ENCODE assay signal across 9 cellular contexts in the genomic region with DNA sequence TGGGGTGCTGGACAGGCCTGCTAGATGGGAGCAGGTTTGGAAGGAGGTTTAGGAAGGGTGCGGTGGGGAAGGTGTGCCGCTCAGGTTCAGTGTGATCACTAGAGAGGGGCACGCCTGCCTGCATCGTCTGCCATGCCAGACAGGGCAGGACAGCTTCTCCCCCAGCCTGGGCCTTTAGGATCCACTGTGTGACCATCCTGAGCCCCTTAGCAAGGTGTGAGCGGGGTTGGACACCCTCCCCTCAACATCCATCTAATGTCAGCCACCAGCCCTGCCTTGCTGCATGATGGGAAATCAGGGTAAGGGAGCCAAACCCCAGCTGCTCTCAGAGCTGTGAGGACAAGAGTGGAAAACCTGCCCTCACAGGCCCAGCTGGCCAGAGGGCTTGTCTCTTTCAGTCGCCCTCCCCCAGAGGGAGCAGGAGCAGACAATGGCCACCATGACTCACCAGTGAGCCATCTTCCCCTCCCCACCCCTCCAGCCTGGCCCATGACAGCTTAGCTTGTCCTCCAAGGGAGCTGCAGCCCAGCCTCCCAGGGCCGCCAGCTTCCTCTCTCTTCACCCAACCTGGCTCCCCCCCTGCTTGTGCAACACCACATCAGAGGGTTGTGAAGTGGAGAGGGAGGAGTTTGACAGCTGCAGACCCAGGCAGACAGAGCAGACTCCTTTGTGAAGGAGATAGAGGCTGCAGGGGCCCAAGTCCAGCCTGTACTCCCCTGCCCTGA. TPM values are rescaled to one million over a fixed set of nuclear protein-coding genes. Genes with fewer than 3 reads are reported as not detected.
DNase-seq lines count a peak whose midpoint lies in the region; ATAC-seq and TF ChIP-seq lines count a peak whose summit lies in the region.
"Had no signal": no experiment of that assay in that cellular context is flagged by ENCODE, and none has a peak within 500 bp of the region (broad histone marks: within the 10 kb centered on the region; RNA-seq: fewer than 3 reads in every experiment).

No MANE protein-coding gene starts in this region.

- no peak overlapping the region for H3K4me3 Mint-ChIP-seq in dendritic cell treated with granulocyte-macrophage colony-stimulating factor and Interleukin-4, amounts not matched to agents 40 ng/mL and 50 ng/mL, for 4 days

- H3K4me3 ChIP-seq in left lung: no peak overlapping the region

- intact Hi-C loops in dendritic cell treated with granulocyte-macrophage colony-stimulating factor and Interleukin-4, amounts not matched to agents 40 ng/mL and 50 ng/mL, for 4 days (cut with micrococcal nuclease): loop anchor here (5.0 kb wide), 1 partner anchor 38 kb away; a partner anchor contains a TSS
- intact Hi-C loops in left lung (cut with DNase I): no loop called here

- DNase-seq in NCI-H1417 (lab: John Stamatoyannopoulos, UW): peak; percentile 74 to 93 (median 85)
- DNase-seq in NCI-H1417 treated with DMSO at 0.1 percent for 48 hours (lab: John Stamatoyannopoulos, UW): no peak
- DNase-seq in NCI-H524 treated with DMSO at 0.1 percent for 48 hours (lab: John Stamatoyannopoulos, UW): peak; percentile 41
- peak; percentile 81 to 85 for DNase-seq in activated CD4-positive, alpha-beta T cell treated with anti-CD3 and anti-CD28 coated beads, Interleukin-2, amount 50 U/mL, for 48 hours
- peak; percentile 96 to 97 for DNase-seq in left lung
- DNase-seq in stimulated activated CD4-positive, alpha-beta T cell treated with anti-CD3 and anti-CD28 coated beads, Interleukin-2, amount 100 ng/mL, for 48 hours: peak; percentile 61 to 69

- peak overlapping the region; percentile 71 to 87 for H3K27ac ChIP-seq in left lung
- H3K27ac ChIP-seq: 22Rv1 had no signal

- TF ChIP-seq CTCF in left lung (IDR thresholded peaks at IDR 0.05): no peak

- no peaks in the 10 kb centered on the region for H3K9me3 ChIP-seq in left lung

- H3K27ac Mint-ChIP-seq in dendritic cell treated with granulocyte-macrophage colony-stimulating factor and Interleukin-4, amounts not matched to agents 40 ng/mL and 50 ng/mL, for 4 days: peak overlapping the region; percentile 92

- H3K36me3 ChIP-seq in left lung: no peaks in the 10 kb centered on the region

- peaks cover 73% of the 10 kb centered on the region for H3K4me1 Mint-ChIP-seq in dendritic cell treated with granulocyte-macrophage colony-stimulating factor and Interleukin-4, amounts not matched to agents 40 ng/mL and 50 ng/mL, for 4 days (ENCODE audit: low read depth)

- no peaks in the 10 kb centered on the region for H3K9me3 Mint-ChIP-seq in dendritic cell treated with granulocyte-macrophage colony-stimulating factor and Interleukin-4, amounts not matched to agents 40 ng/mL and 50 ng/mL, for 4 days

- H3K36me3 Mint-ChIP-seq in dendritic cell treated with granulocyte-macrophage colony-stimulating factor and Interleukin-4, amounts not matched to agents 40 ng/mL and 50 ng/mL, for 4 days (ENCODE audit: low read depth): no peaks in the 10 kb centered on the region

- no peaks in the 10 kb centered on the region for H3K27me3 ChIP-seq in left lung

- peak; percentile 95 for ATAC-seq in left lung
- no peak for ATAC-seq in HG02571 (IDR thresholded peaks at IDR 0.05; ENCODE audit: unreplicated experiment)

- peaks cover 14 to 56% of the 10 kb centered on the region in 2 donors for H3K4me1 ChIP-seq in left lung

- peaks cover 2% of the 10 kb centered on the region for H3K27me3 Mint-ChIP-seq in dendritic cell treated with granulocyte-macrophage colony-stimulating factor and Interleukin-4, amounts not matched to agents 40 ng/mL and 50 ng/mL, for 4 days

RNA-seq across cellular contexts. Expression of a gene that starts 37.0 kb away (rescaled TPM):
- 10 to 100 TPM; 10.3 to 12.3 TPM for total RNA-seq in left lung

RNA-seq across cellular contexts. Expression of a gene that starts 56.8 kb away (rescaled TPM):
- 1 to 10 TPM; 3.4 TPM for total RNA-seq in left lung
